1 cellular context compared by ENCODE assay signal in the genomic region with DNA sequence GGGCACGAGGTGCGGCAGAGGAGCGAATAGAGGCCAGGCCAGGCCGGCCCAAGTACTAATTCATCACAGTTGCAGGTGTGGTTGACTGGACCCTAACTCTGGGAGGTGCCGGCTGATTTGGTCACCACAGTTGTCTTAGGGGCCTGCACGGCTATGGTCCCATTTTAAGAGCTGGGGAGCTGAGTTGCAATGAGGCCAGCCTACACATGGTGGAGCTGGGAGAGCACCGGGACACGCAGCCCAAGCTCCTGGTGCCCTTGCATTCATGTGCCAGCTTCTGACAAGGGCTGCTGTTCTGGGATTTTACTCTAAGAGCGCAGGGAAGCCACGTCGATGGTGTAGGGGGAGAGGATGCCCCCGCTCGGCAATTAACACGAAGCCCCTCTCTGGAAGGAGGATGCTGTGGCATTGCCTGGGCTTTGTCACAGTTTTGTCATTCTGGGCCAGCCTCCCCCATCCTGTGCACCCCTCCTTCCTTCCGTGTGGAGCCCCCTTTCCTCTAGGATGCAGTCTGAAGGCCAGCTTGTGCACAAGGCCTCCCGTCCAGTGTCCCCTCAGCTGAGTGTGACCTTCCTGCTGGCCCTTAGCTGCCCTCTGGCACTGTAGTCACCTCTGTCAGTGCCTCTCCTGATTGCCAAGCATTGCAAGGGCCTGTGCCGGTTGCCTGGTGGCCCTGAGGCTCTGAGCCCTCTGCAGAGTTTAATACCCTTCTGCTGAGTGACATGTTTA.
TF ChIP-seq lines count a peak whose summit lies in the region.

No MANE protein-coding gene starts in this region.

TF ChIP-seq in HepG2, 621 proteins besides CTCF, POLR2A, EP300 and RAD21:
- TF ChIP-seq NR2F2 (IDR thresholded peaks at IDR 0.05; ENCODE audit: borderline replicate concordance, low read depth) (no peak), ATM (IDR thresholded peaks at IDR 0.05; ENCODE audit: borderline replicate concordance) (no peak)
